10 cellular contexts compared by ENCODE assay signal in genomic region chr5:87195104-87195581, GRCh38.
DNase-seq lines count a peak whose midpoint lies in the region; ATAC-seq, FAIRE-seq and TF ChIP-seq lines count a peak whose summit lies in the region.
"Had no signal": no experiment of that assay in that cellular context is flagged by ENCODE, and none has a peak within 500 bp of the region (broad histone marks: within the 10 kb centered on the region; RNA-seq: fewer than 3 reads in every experiment).

No MANE protein-coding gene starts in this region.

- H3K9me3 ChIP-seq in CD4-positive, alpha-beta T cell (ENCODE audit: control insufficient read depth, low read length), result no peaks in the 10 kb centered on the region
- H3K9me3 ChIP-seq: BLaER1 had no signal

- peak; percentile 69 for ATAC-seq in activated CD4-positive, alpha-beta T cell treated with anti-CD3 and anti-CD28 coated beads for 36 hours
- peak; percentile 59 for ATAC-seq in HG03066 (IDR thresholded peaks at IDR 0.05; ENCODE audit: low read depth, unreplicated experiment)
- ATAC-seq in CD4-positive, alpha-beta T cell (ENCODE audit: poor library complexity), result no peak

- H3K4me3 Mint-ChIP-seq in activated CD4-positive, alpha-beta T cell treated with anti-CD3 and anti-CD28 coated beads for 36 hours, result no peak overlapping the region
- no peak overlapping the region for H3K4me3 Mint-ChIP-seq in CD4-positive, alpha-beta T cell

- FAIRE-seq in GM19239 (lab: Jason Lieb, UNC), result no peak

- CTCF ChIA-PET in activated CD4-positive, alpha-beta T cell treated with anti-CD3 and anti-CD28 coated beads for 36 hours (lab: Charles Lee), result interaction anchor here (1.0 to 1.2 kb wide), 2 partner anchors 12 to 85 kb away, joined by 3 to 5 read pairs; no protein-coding TSS in a partner anchor
- CTCF ChIA-PET in CD4-positive, alpha-beta T cell (lab: Charles Lee), result interaction anchor here (0.6 kb wide), 1 partner anchor 162 kb away, joined by 3 read pairs; no protein-coding TSS in a partner anchor

- no peaks in the 10 kb centered on the region for H3K36me3 Mint-ChIP-seq in activated CD4-positive, alpha-beta T cell treated with anti-CD3 and anti-CD28 coated beads for 36 hours (ENCODE audit: low read depth)
- H3K36me3 Mint-ChIP-seq in CD4-positive, alpha-beta T cell (ENCODE audit: low read depth), result no peaks in the 10 kb centered on the region

- no peaks in the 10 kb centered on the region for H3K27me3 ChIP-seq in CD4-positive, alpha-beta T cell (ENCODE audit: control insufficient read depth, insufficient read depth, low read length)
- H3K27me3 ChIP-seq: BLaER1 had no signal

- peak; percentile 40 for DNase-seq in activated CD4-positive, alpha-beta T cell treated with anti-CD3 and anti-CD28 coated beads for 36 hours
- DNase-seq in activated CD4-positive, alpha-beta T cell treated with anti-CD3 and anti-CD28 coated beads, Interleukin-2, amount 50 U/mL, for 1 hour, result no peak
- DNase-seq in astrocyte of the hippocampus (ENCODE audit: low read depth, low spot score) (peak; percentile 47), GM19239 (ENCODE audit: insufficient read length, low spot score) (no peak), NCI-H69 (lab: John Stamatoyannopoulos, UW) (no peak)
- DNase-seq in stimulated activated CD4-positive, alpha-beta T cell treated with anti-CD3 and anti-CD28 coated beads, TNF-alpha, amount 100 ng/mL, for 24 hours (ENCODE audit: low read depth in 3 of 3), result peak in 2 of 3 experiments; percentile 3 to 7
- no peak for DNase-seq in CD4-positive, alpha-beta T cell

- no peaks in the 10 kb centered on the region for H3K27me3 Mint-ChIP-seq in activated CD4-positive, alpha-beta T cell treated with anti-CD3 and anti-CD28 coated beads for 36 hours
- no peaks in the 10 kb centered on the region for H3K27me3 Mint-ChIP-seq in CD4-positive, alpha-beta T cell

- POLR2A ChIA-PET in activated CD4-positive, alpha-beta T cell treated with anti-CD3 and anti-CD28 coated beads for 36 hours (lab: Charles Lee), result interaction anchor here (0.6 kb wide), 1 partner anchor 30 kb away, joined by 3 read pairs; no protein-coding TSS in a partner anchor
- POLR2A ChIA-PET in CD4-positive, alpha-beta T cell (lab: Charles Lee), result interaction anchor here (0.6 to 1.2 kb wide), 3 partner anchors 13 to 105 kb away, joined by 3 read pairs; no protein-coding TSS in a partner anchor

- peaks cover 23% of the 10 kb centered on the region for H3K4me1 Mint-ChIP-seq in activated CD4-positive, alpha-beta T cell treated with anti-CD3 and anti-CD28 coated beads for 36 hours
- peaks cover 31% of the 10 kb centered on the region for H3K4me1 Mint-ChIP-seq in CD4-positive, alpha-beta T cell (ENCODE audit: low read depth)

- intact Hi-C loops in activated CD4-positive, alpha-beta T cell treated with anti-CD3 and anti-CD28 coated beads for 36 hours (cut with DNase I, micrococcal nuclease), result loop anchor here in 1 of 2 experiments (2.0 kb wide), 1 partner anchor 34 kb away; no protein-coding TSS in a partner anchor
- intact Hi-C loops in CD4-positive, alpha-beta T cell (cut with DNase I, micrococcal nuclease), result no loop called here

- TF ChIP-seq CTCF in CD4-positive, alpha-beta T cell (IDR thresholded peaks at IDR 0.05), result no peak

- no peaks in the 10 kb centered on the region for H3K9me3 Mint-ChIP-seq in activated CD4-positive, alpha-beta T cell treated with anti-CD3 and anti-CD28 coated beads for 36 hours (ENCODE audit: low read depth)
- H3K9me3 Mint-ChIP-seq in CD4-positive, alpha-beta T cell, result no peaks in the 10 kb centered on the region

- no peak overlapping the region for H3K27ac ChIP-seq in CD4-positive, alpha-beta T cell (ENCODE audit: low read depth, low read length)
- H3K27ac ChIP-seq: BLaER1, KMS-11 had no signal

- peak overlapping the region; percentile 34 for H3K27ac Mint-ChIP-seq in activated CD4-positive, alpha-beta T cell treated with anti-CD3 and anti-CD28 coated beads for 36 hours
- H3K27ac Mint-ChIP-seq in CD4-positive, alpha-beta T cell, result no peak overlapping the region

Comparison
In these comparisons a context has a peak if more than half of its experiments do, and no peak if none do; other contexts are left out.
1. DNase-seq: peak in activated CD4-positive, alpha-beta T cell treated with anti-CD3 and anti-CD28 coated beads for 36 hours (single experiment), astrocyte of the hippocampus (single experiment) and stimulated activated CD4-positive, alpha-beta T cell treated with anti-CD3 and anti-CD28 coated beads, TNF-alpha, amount 100 ng/mL, for 24 hours (2 of 3); none in activated CD4-positive, alpha-beta T cell treated with anti-CD3 and anti-CD28 coated beads, Interleukin-2, amount 50 U/mL, for 1 hour (single experiment), CD4-positive, alpha-beta T cell (0 of 10), GM19239 (single experiment) and NCI-H69 (single experiment).